In the genomic region with DNA sequence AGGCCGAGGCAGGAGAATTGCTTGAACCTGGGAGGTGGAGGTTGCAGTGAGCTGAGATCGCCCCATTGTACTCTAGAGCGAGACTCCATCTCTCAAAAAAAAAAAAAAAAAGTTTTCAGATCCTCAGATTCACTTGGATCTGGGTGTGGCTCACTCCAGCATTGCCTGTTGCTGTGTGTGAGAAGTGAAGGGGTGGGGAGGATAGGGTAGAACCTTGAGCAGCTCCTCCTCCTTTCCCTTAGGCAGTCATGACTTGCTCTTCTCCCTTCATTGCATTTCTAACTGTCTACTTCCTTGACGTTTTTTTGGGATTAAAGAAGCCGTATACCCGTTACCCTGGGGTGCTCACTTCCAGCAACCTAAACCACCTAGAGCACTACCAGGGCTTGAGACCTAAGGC, we compare ENCODE assay signal across 22 cellular contexts.
"Had no signal": no experiment of that assay in that cellular context is flagged by ENCODE, and none has a peak within 500 bp of the region (broad histone marks: within the 10 kb centered on the region; RNA-seq: fewer than 3 reads in every experiment).

No MANE protein-coding gene starts in this region.

- H3K4me1 ChIP-seq: esophagus squamous epithelium, left lung, psoas muscle, sigmoid colon, testis, tibial artery, upper lobe of left lung had no signal

- H3K27me3 ChIP-seq: esophagus squamous epithelium, left lung, sigmoid colon, testis, tibial artery, upper lobe of left lung had no signal

- DNase-seq: effector CD8-positive, alpha-beta T cell; endodermal cell; esophagus squamous epithelium; kidney; left lung; mesenchymal stem cell; midbrain; naive thymus-derived CD8-positive, alpha-beta T cell; nephron progenitor cell; nucleus accumbens; psoas muscle; right cardiac atrium; sigmoid colon; stimulated activated CD4-positive, alpha-beta T cell treated with anti-CD3 and anti-CD28 coated beads, Interleukin-2, amount 100 ng/mL, for 24 hours; stimulated activated CD4-positive, alpha-beta T cell treated with anti-CD3 and anti-CD28 coated beads, Interleukin-4, amount 100 ng/mL, for 24 hours; stimulated activated naive CD4-positive, alpha-beta T cell treated with Interleukin-2 at 50 U/mL for 16 hours; substantia nigra; testis; upper lobe of left lung had no signal

- H3K27ac ChIP-seq: esophagus squamous epithelium, left lung, psoas muscle, sigmoid colon, testis, tibial artery, upper lobe of left lung had no signal

- ATAC-seq: naive thymus-derived CD8-positive, alpha-beta T cell; psoas muscle; right cardiac atrium; stimulated activated effector memory CD8-positive, alpha-beta T cell treated with anti-CD3 and anti-CD28 coated beads, Interleukin-12 subunit alpha, Interleukin-12 subunit beta, amount 100 ng/mL, for 72 hours had no signal

- H3K9me3 ChIP-seq: esophagus squamous epithelium, left lung, psoas muscle, sigmoid colon, testis, tibial artery, upper lobe of left lung had no signal

- H3K9me3 Mint-ChIP-seq: dendritic cell treated with granulocyte-macrophage colony-stimulating factor and Interleukin-4, amounts not matched to agents 40 ng/mL and 50 ng/mL, for 4 days; endodermal cell; naive thymus-derived CD8-positive, alpha-beta T cell; nephron progenitor cell; stimulated activated effector memory CD8-positive, alpha-beta T cell treated with anti-CD3 and anti-CD28 coated beads, Interleukin-12 subunit alpha, Interleukin-12 subunit beta, amount 100 ng/mL, for 72 hours had no signal

- H3K27me3 Mint-ChIP-seq: dendritic cell treated with granulocyte-macrophage colony-stimulating factor and Interleukin-4, amounts not matched to agents 40 ng/mL and 50 ng/mL, for 4 days; naive thymus-derived CD8-positive, alpha-beta T cell had no signal

- H3K27ac Mint-ChIP-seq: dendritic cell treated with granulocyte-macrophage colony-stimulating factor and Interleukin-4, amounts not matched to agents 40 ng/mL and 50 ng/mL, for 4 days; endodermal cell; naive thymus-derived CD8-positive, alpha-beta T cell; stimulated activated effector memory CD8-positive, alpha-beta T cell treated with anti-CD3 and anti-CD28 coated beads, Interleukin-12 subunit alpha, Interleukin-12 subunit beta, amount 100 ng/mL, for 72 hours had no signal

- H3K4me3 Mint-ChIP-seq: dendritic cell treated with granulocyte-macrophage colony-stimulating factor and Interleukin-4, amounts not matched to agents 40 ng/mL and 50 ng/mL, for 4 days; endodermal cell; naive thymus-derived CD8-positive, alpha-beta T cell; nephron progenitor cell; stimulated activated effector memory CD8-positive, alpha-beta T cell treated with anti-CD3 and anti-CD28 coated beads, Interleukin-12 subunit alpha, Interleukin-12 subunit beta, amount 100 ng/mL, for 72 hours had no signal

- H3K4me3 ChIP-seq: esophagus squamous epithelium, left lung, psoas muscle, sigmoid colon, testis, tibial artery, upper lobe of left lung had no signal
